ENCODE assay signal across 9 cellular contexts in genomic region chr1:236029428-236029940, GRCh38. TPM values are rescaled to one million over a fixed set of nuclear protein-coding genes. Genes with fewer than 3 reads are reported as not detected.
"Had no signal": no experiment of that assay in that cellular context is flagged by ENCODE, and none has a peak within 500 bp of the region (broad histone marks: within the 10 kb centered on the region; RNA-seq: fewer than 3 reads in every experiment).

No MANE protein-coding gene starts in this region.

- H3K4me3 ChIP-seq: HAP-1 had no signal

- H3K4me1 Mint-ChIP-seq: IgD-negative memory B cell had no signal

- H3K9me3 ChIP-seq: HAP-1 had no signal

- ATAC-seq: HCT116 had no signal

- H3K4me1 ChIP-seq: HAP-1 had no signal

- H3K27ac ChIP-seq: HL-60, KMS-11 had no signal

- H3K27me3 Mint-ChIP-seq: IgD-negative memory B cell had no signal

- H3K4me2 ChIP-seq: KMS-11 had no signal

- H3K4me3 Mint-ChIP-seq: HFFc6, IgD-negative memory B cell had no signal

- DNase-seq: GOT3, H7, HFFc6, Karpas-422 had no signal

- H3K27ac Mint-ChIP-seq: HFFc6, IgD-negative memory B cell had no signal

- H3K9ac ChIP-seq: KMS-11 had no signal

- H3K9me3 Mint-ChIP-seq: HFFc6, IgD-negative memory B cell had no signal

RNA-seq across cellular contexts. Expression of gene NID1, which starts 35.4 kb away (rescaled TPM):
- polyA plus RNA-seq: IgD-negative memory B cell had no signal
